ENCODE assay signal across 9 cellular contexts in genomic region chr12:89494411-89495231, GRCh38. TPM values are rescaled to one million over a fixed set of nuclear protein-coding genes. Genes with fewer than 3 reads are reported as not detected.
DNase-seq lines count a peak whose midpoint lies in the region; ATAC-seq and TF ChIP-seq lines count a peak whose summit lies in the region.
"Had no signal": no experiment of that assay in that cellular context is flagged by ENCODE, and none has a peak within 500 bp of the region (broad histone marks: within the 10 kb centered on the region; RNA-seq: fewer than 3 reads in every experiment).

No MANE protein-coding gene starts in this region.

- H3K9me3 ChIP-seq in suprapubic skin: no peaks in the 10 kb centered on the region

- peak; percentile 74 to 76 for DNase-seq in activated T-cell treated with anti-CD3 and anti-CD28 coated beads, Interleukin-2, amount 50 U/mL, for 48 hours
- DNase-seq in stimulated activated CD4-positive, alpha-beta T cell treated with anti-CD3 and anti-CD28 coated beads, Interleukin-15, amount 100 ng/mL, for 24 hours: peak; percentile 62
- DNase-seq in suprapubic skin (ENCODE audit: low spot score in 2 of 2) (no peak), LoVo (ENCODE audit: low spot score) (no peak), left colon (no peak), NCI-H1105 (lab: John Stamatoyannopoulos, UW) (no peak)
- DNase-seq: T-helper 9 cell had no signal

- H3K4me1 ChIP-seq in suprapubic skin: no peaks in the 10 kb centered on the region

- WGBS in suprapubic skin: 89% methylated on average over 9 of the region's 9 CpGs

- no peak for TF ChIP-seq EP300 in suprapubic skin (IDR thresholded peaks at IDR 0.05)

- TF ChIP-seq CTCF in suprapubic skin (IDR thresholded peaks at IDR 0.05): no peak

- H3K27ac ChIP-seq in suprapubic skin: no peak overlapping the region

- no peak for TF ChIP-seq POLR2A in suprapubic skin (IDR thresholded peaks at IDR 0.05)

- H3K27me3 ChIP-seq in suprapubic skin: no peaks in the 10 kb centered on the region

- no peak overlapping the region for H3K4me3 ChIP-seq in suprapubic skin

- ATAC-seq in GM18511 (IDR thresholded peaks at IDR 0.05; ENCODE audit: unreplicated experiment) (peak; percentile 74), HG02798 (IDR thresholded peaks at IDR 0.05; ENCODE audit: poor library complexity, unreplicated experiment) (peak; percentile 74), left colon (no peak)

- peaks cover 5% of the 10 kb centered on the region for H3K36me3 ChIP-seq in suprapubic skin

- intact Hi-C loops in left colon (cut with DNase I, micrococcal nuclease): no loop called here

RNA-seq across cellular contexts. Expression of gene GALNT4, which starts 30.0 kb away (rescaled TPM):
- 1 to 10 TPM; 3.9 to 5.6 (median 4.9) TPM for total RNA-seq in suprapubic skin
- 10 to 100 TPM; 47.4 to 57.1 TPM for total RNA-seq in left colon

RNA-seq across cellular contexts. Expression of gene POC1B, which starts 31.2 kb away (rescaled TPM):
- total RNA-seq in suprapubic skin: 10 to 100 TPM; 11.3 to 28.2 (median 13.4) TPM
- total RNA-seq in left colon: 10 to 100 TPM; 26.6 to 27.0 TPM

Comparison
In these comparisons a context has a peak if more than half of its experiments do, and no peak if none do; other contexts are left out.
1. DNase-seq: peak in activated T-cell treated with anti-CD3 and anti-CD28 coated beads, Interleukin-2, amount 50 U/mL, for 48 hours (2 of 2) and stimulated activated CD4-positive, alpha-beta T cell treated with anti-CD3 and anti-CD28 coated beads, Interleukin-15, amount 100 ng/mL, for 24 hours (single experiment); none in suprapubic skin (0 of 2), LoVo (single experiment), left colon (0 of 2) and NCI-H1105 (single experiment).
2. RNA of gene GALNT4, which starts 30.0 kb away (total RNA-seq): 47.4 to 57.1 TPM in left colon; 3.9 to 5.6 TPM in suprapubic skin; every median in the first group is over 4 times any median in the second.